ENCODE assay signal across 17 cellular contexts in the genomic region with DNA sequence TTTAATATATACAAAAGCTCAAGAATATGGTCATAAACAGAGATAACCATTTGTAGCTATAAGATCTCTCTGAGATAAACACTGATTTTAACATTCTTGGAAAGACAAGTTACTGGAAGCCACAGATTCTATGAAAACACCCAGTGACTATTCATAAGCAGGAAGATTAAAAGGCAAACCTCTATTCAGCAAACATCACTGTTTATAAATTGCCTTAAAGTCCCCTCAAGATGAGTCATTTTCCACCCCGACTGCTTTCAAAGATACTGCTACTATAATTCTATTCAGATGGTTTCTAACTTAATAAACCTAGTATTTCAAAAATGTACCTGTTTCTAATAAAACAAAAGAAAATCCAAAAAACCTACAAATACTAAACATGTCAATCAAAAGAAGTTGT. TPM values are rescaled to one million over a fixed set of nuclear protein-coding genes. Genes with fewer than 3 reads are reported as not detected.
A peak's percentile ranks its signal among the peaks of the same experiment; 100 is the strongest.
DNase-seq lines count a peak whose midpoint lies in the region; ATAC-seq, FAIRE-seq and TF ChIP-seq lines count a peak whose summit lies in the region.
"Had no signal": no experiment of that assay in that cellular context is flagged by ENCODE, and none has a peak within 500 bp of the region (broad histone marks: within the 10 kb centered on the region; RNA-seq: fewer than 3 reads in every experiment).

No MANE protein-coding gene starts in this region.

- TF ChIP-seq POLR2A in GM12891 (IDR thresholded peaks at IDR 0.05; ENCODE audit: low read depth, low read length): no peak

- BruUV-seq in A673 (replicated peaks; lab: Mats Ljungman, UMichigan): no TSS peak

- H3K27me3 ChIP-seq in A673 (replicated peaks; ENCODE audit: insufficient read depth, low read depth, low read length, poor library complexity): no peaks in the 10 kb centered on the region
- H3K27me3 ChIP-seq: right atrium auricular region had no signal

- H3K27ac ChIP-seq in A673 (ENCODE audit: low read depth, low read length, poor library complexity, severe bottlenecking): no peak overlapping the region
- H3K27ac ChIP-seq: right atrium auricular region had no signal

- ATAC-seq in activated T-helper 17 cell treated with anti-CD3 and anti-CD28 coated beads, Interleukin-2, amount 50 U/mL, for 72 hours (replicated peaks): peak; percentile 90
- ATAC-seq: left colon; naive thymus-derived CD4-positive, alpha-beta T cell had no signal

- no peak overlapping the region for H3K4me3 ChIP-seq in A673 (ENCODE audit: low read depth, low read length, poor library complexity, severe bottlenecking)
- no peak overlapping the region for H3K4me3 ChIP-seq in foreskin fibroblast (ENCODE audit: low read depth in 1 of 2, low read length in 2 of 2)
- H3K4me3 ChIP-seq: right atrium auricular region had no signal

- peak overlapping the region; percentile 33 for H3K27ac Mint-ChIP-seq in activated T-helper 17 cell treated with anti-CD3 and anti-CD28 coated beads, Interleukin-2, amount 50 U/mL, for 72 hours
- H3K27ac Mint-ChIP-seq: stimulated activated naive CD8-positive, alpha-beta T cell treated with anti-CD3 and anti-CD28 coated beads, Interleukin-15, Interleukin-2, amounts not matched to agents 100 ng/mL and 50 ng/mL, for 24 hours had no signal

- intact Hi-C loops in A673 (cut with micrococcal nuclease; ENCODE audit: unreplicated experiment): no loop called here

- H3K27me3 Mint-ChIP-seq in activated T-helper 17 cell treated with anti-CD3 and anti-CD28 coated beads, Interleukin-2, amount 50 U/mL, for 72 hours: no peaks in the 10 kb centered on the region
- H3K27me3 Mint-ChIP-seq: naive thymus-derived CD4-positive, alpha-beta T cell; stimulated activated naive CD8-positive, alpha-beta T cell treated with anti-CD3 and anti-CD28 coated beads, Interleukin-15, Interleukin-2, amounts not matched to agents 100 ng/mL and 50 ng/mL, for 24 hours had no signal

- peaks cover 6% of the 10 kb centered on the region for H3K36me3 ChIP-seq in A673 (ENCODE audit: insufficient read depth, low read length, poor library complexity, severe bottlenecking)

- CTCF ChIA-PET in A673 (lab: Charles Lee): no interaction called here

- H3K4me1 Mint-ChIP-seq in activated T-helper 17 cell treated with anti-CD3 and anti-CD28 coated beads, Interleukin-2, amount 50 U/mL, for 72 hours: peaks cover 34% of the 10 kb centered on the region

- H3K9me3 Mint-ChIP-seq in activated T-helper 17 cell treated with anti-CD3 and anti-CD28 coated beads, Interleukin-2, amount 50 U/mL, for 72 hours: no peaks in the 10 kb centered on the region
- H3K9me3 Mint-ChIP-seq: stimulated activated naive CD8-positive, alpha-beta T cell treated with anti-CD3 and anti-CD28 coated beads, Interleukin-15, Interleukin-2, amounts not matched to agents 100 ng/mL and 50 ng/mL, for 24 hours had no signal

- peak; percentile 45 for DNase-seq in A673 (ENCODE audit: low spot score)
- DNase-seq in GM12891 (ENCODE audit: insufficient read length, low spot score): no peak
- DNase-seq in foreskin fibroblast: peak; percentile 23 to 57
- no peak for DNase-seq in putamen (ENCODE audit: low spot score)
- DNase-seq in UCSD-AML1 (lab: John Stamatoyannopoulos, UW; ENCODE audit: unreplicated experiment): no peak
- no peak for DNase-seq in ureter (ENCODE audit: low spot score)
- DNase-seq in nucleus accumbens (lab: John Stamatoyannopoulos, UW): no peak
- DNase-seq: C1 segment of cervical spinal cord; left colon; naive thymus-derived CD4-positive, alpha-beta T cell; NCI-H1417 treated with DMSO at 0.1 percent for 48 hours; NCI-H524 treated with DMSO at 0.1 percent for 48 hours; stimulated activated CD4-positive, alpha-beta T cell treated with anti-CD3 and anti-CD28 coated beads, Interleukin-4, amount 100 ng/mL, for 24 hours had no signal

- H3K4me1 ChIP-seq in A673 (ENCODE audit: insufficient read depth, low read length, poor library complexity, severe bottlenecking): peaks cover 7% of the 10 kb centered on the region

- no peak overlapping the region for H3K4me3 Mint-ChIP-seq in activated T-helper 17 cell treated with anti-CD3 and anti-CD28 coated beads, Interleukin-2, amount 50 U/mL, for 72 hours
- H3K4me3 Mint-ChIP-seq: stimulated activated naive CD8-positive, alpha-beta T cell treated with anti-CD3 and anti-CD28 coated beads, Interleukin-15, Interleukin-2, amounts not matched to agents 100 ng/mL and 50 ng/mL, for 24 hours had no signal

- POLR2A ChIA-PET in A673 (lab: Charles Lee; ENCODE audit: low non-redundant PET): no interaction called here

- no peak for TF ChIP-seq CTCF in A673 (conservative IDR thresholded peaks at IDR 0.05; ENCODE audit: low read depth, low read length)
- no peak for TF ChIP-seq CTCF in foreskin fibroblast (IDR thresholded peaks at IDR 0.05; ENCODE audit: low read depth, low read length)

- H3K36me3 Mint-ChIP-seq in activated T-helper 17 cell treated with anti-CD3 and anti-CD28 coated beads, Interleukin-2, amount 50 U/mL, for 72 hours (ENCODE audit: low read depth): peaks cover 68% of the 10 kb centered on the region

- H3K9me3 ChIP-seq in A673 (ENCODE audit: low read depth, low read length, poor library complexity, severe bottlenecking): no peaks in the 10 kb centered on the region
- H3K9me3 ChIP-seq: right atrium auricular region had no signal

- peak; percentile 26 for FAIRE-seq in GM12891 (lab: Jason Lieb, UNC)

TF ChIP-seq in GM12891, 5 proteins besides CTCF, POLR2A, EP300 and RAD21:
- no peak for TF ChIP-seq POU2F2 (IDR thresholded peaks at IDR 0.05; ENCODE audit: low read depth, low read length)
- no peak for TF ChIP-seq SPI1 (IDR thresholded peaks at IDR 0.05; ENCODE audit: low read depth, low read length)
- no peak for TF ChIP-seq POLR2AphosphoS5 (IDR thresholded peaks at IDR 0.05; ENCODE audit: low read depth, low read length)
- no peak for TF ChIP-seq PAX5 (IDR thresholded peaks at IDR 0.05; ENCODE audit: insufficient read depth, low read length, severe bottlenecking)
- no peak for TF ChIP-seq TAF1 (IDR thresholded peaks at IDR 0.05; ENCODE audit: low read depth, low read length)
TF ChIP-seq in GM12891: peak in this region for 0.

RNA-seq across cellular contexts. Expression of gene TM9SF3, which starts 21.0 kb away (rescaled TPM):
- 115 and 125 TPM in 2 replicates for total RNA-seq in A673 (2021)
- polyA plus RNA-seq in GM12891 (2012; ENCODE audit: low read depth, missing spikeins): 22.8 TPM
- 100 to 1,000 TPM in 1 of 2 donors, 10 to 100 TPM in 1; 80.3 to 101 TPM for total RNA-seq in activated T-helper 17 cell treated with anti-CD3 and anti-CD28 coated beads, Interleukin-2, amount 50 U/mL, for 72 hours
- 163 TPM for total RNA-seq in ureter

RNA-seq across cellular contexts. Expression of gene TLL2, which starts 52.0 kb away (rescaled TPM):
- total RNA-seq in A673 (2021) (0.09 and 0.11 TPM in 2 replicates), ureter (0.96 TPM)
- 0.89 TPM for polyA plus RNA-seq in GM12891 (2012; ENCODE audit: low read depth, missing spikeins)
- not detected for total RNA-seq in activated T-helper 17 cell treated with anti-CD3 and anti-CD28 coated beads, Interleukin-2, amount 50 U/mL, for 72 hours
- total RNA-seq: activated CD8-positive, alpha-beta memory T cell treated with anti-CD3 and anti-CD28 coated beads for 36 hours had no signal
- polyA plus RNA-seq: naive thymus-derived CD4-positive, alpha-beta T cell had no signal

Comparison
In these comparisons a context has a peak if more than half of its experiments do, and no peak if none do; other contexts are left out.
1. DNase-seq: peak in A673 (single experiment) and foreskin fibroblast (2 of 2); none in GM12891 (single experiment), putamen (single experiment), UCSD-AML1 (single experiment), ureter (single experiment) and nucleus accumbens (0 of 56).